ENCODE assay signal across 12 cellular contexts in genomic region chr7:50312589-50313162, GRCh38. TPM values are rescaled to one million over a fixed set of nuclear protein-coding genes. Genes with fewer than 3 reads are reported as not detected.
DNase-seq lines count a peak whose midpoint lies in the region; ATAC-seq and TF ChIP-seq lines count a peak whose summit lies in the region.
"Had no signal": no experiment of that assay in that cellular context is flagged by ENCODE, and none has a peak within 500 bp of the region (broad histone marks: within the 10 kb centered on the region; RNA-seq: fewer than 3 reads in every experiment).

No MANE protein-coding gene starts in this region.

- peak overlapping the region; percentile 80 to 94 (median 90) for H3K27ac Mint-ChIP-seq in CD14-positive monocyte
- peak overlapping the region; percentile 80 to 100 (median 86) for H3K27ac Mint-ChIP-seq in IgD-negative memory B cell
- peak overlapping the region in 1 of 2 donors; percentile 100 for H3K27ac Mint-ChIP-seq in T-cell
- peak overlapping the region; percentile 88 to 97 (median 97) for H3K27ac Mint-ChIP-seq in immature natural killer cell

- TF ChIP-seq CTCF in CD14-positive monocyte (IDR thresholded peaks at IDR 0.05): no peak

- DNase-seq in CD14-positive monocyte (ENCODE audit: low spot score) (no peak), T-cell (peak in 1 of 34 experiments; percentile 20), immature natural killer cell (no peak), ecto neural progenitor cell (ENCODE audit: low spot score) (no peak), DMS53 (lab: John Stamatoyannopoulos, UW) (no peak)
- DNase-seq: foreskin fibroblast, NCI-H82, testis had no signal

- POLR2A ChIA-PET in T-cell (lab: Charles Lee): interaction anchor here (0.5 to 3.7 kb wide), 14 partner anchors 8 to 54 kb away, joined by 3 to 23 read pairs (median 4); no protein-coding TSS in a partner anchor

- H3K4me3 Mint-ChIP-seq in CD14-positive monocyte (peak overlapping the region; percentile 42 to 80), IgD-negative memory B cell (peak overlapping the region; percentile 92 to 100 (median 97)), T-cell (peak overlapping the region; percentile 95 to 99 (median 98)), immature natural killer cell (peak overlapping the region; percentile 80 to 100 (median 98))

- H3K36me3 Mint-ChIP-seq in CD14-positive monocyte: peaks cover 16 to 32% of the 10 kb centered on the region in 2 donors
- peaks cover 9% of the 10 kb centered on the region for H3K36me3 Mint-ChIP-seq in IgD-negative memory B cell
- H3K36me3 Mint-ChIP-seq in T-cell: peaks cover 40% of the 10 kb centered on the region
- peaks cover 4 to 11% (median 8%) of the 10 kb centered on the region in 3 donors for H3K36me3 Mint-ChIP-seq in immature natural killer cell

- CTCF ChIA-PET in T-cell (lab: Charles Lee): interaction anchor here (0.7 to 7.8 kb wide), 12 partner anchors 27 to 126 kb away, joined by 3 to 72 read pairs (median 6); no protein-coding TSS in a partner anchor

- ATAC-seq in T-cell (replicated peaks in 1 of 4): no peak
- no peak for ATAC-seq in HG02970 (IDR thresholded peaks at IDR 0.05; ENCODE audit: low FRiP score, unreplicated experiment)
- no peak for ATAC-seq in HG03175 (IDR thresholded peaks at IDR 0.05; ENCODE audit: unreplicated experiment)

- H3K9me3 Mint-ChIP-seq in CD14-positive monocyte (no peaks in the 10 kb centered on the region), IgD-negative memory B cell (no peaks in the 10 kb centered on the region), T-cell (no peaks in the 10 kb centered on the region), immature natural killer cell (no peaks in the 10 kb centered on the region)

- H3K4me1 Mint-ChIP-seq in CD14-positive monocyte (peaks cover 97% of the 10 kb centered on the region), IgD-negative memory B cell (peaks cover 46 to 58% (median 52%) of the 10 kb centered on the region in 3 donors), T-cell (peaks cover 89 to 97% (median 95%) of the 10 kb centered on the region in 3 donors), immature natural killer cell (peaks cover 99 to 100% of the 10 kb centered on the region in 2 donors)

- intact Hi-C loops in CD14-positive monocyte (cut with micrococcal nuclease): no loop called here

- H3K27me3 Mint-ChIP-seq in CD14-positive monocyte (ENCODE audit: low read depth in 3 of 3) (peaks cover 0 to 1% (median 0%) of the 10 kb centered on the region in 3 donors), IgD-negative memory B cell (no peaks in the 10 kb centered on the region), T-cell (no peaks in the 10 kb centered on the region), immature natural killer cell (ENCODE audit: low read depth in 3 of 3) (peaks cover 2 to 4% (median 3%) of the 10 kb centered on the region in 3 donors)

RNA-seq across cellular contexts. Expression of gene IKZF1, which starts 8.2 kb away (rescaled TPM):
- polyA plus RNA-seq in CD14-positive monocyte: 10 to 100 TPM; 38.4 to 80.2 TPM
- 213 TPM for polyA plus RNA-seq in IgD-negative memory B cell
- 100 to 1,000 TPM; 429 to 525 (median 494) TPM for total RNA-seq in T-cell
- 100 to 1,000 TPM in 1 of 3 donors, 10 to 100 TPM in 2; 79.5 to 307 (median 91.3) TPM for polyA plus RNA-seq in immature natural killer cell
- total RNA-seq: chondrocyte had no signal
